In genomic region chr20:1278993-1279392, GRCh38 we compare ENCODE assay signal across 20 cellular contexts.
"Had no signal": no experiment of that assay in that cellular context is flagged by ENCODE, and none has a peak within 500 bp of the region (broad histone marks: within the 10 kb centered on the region; RNA-seq: fewer than 3 reads in every experiment).

No MANE protein-coding gene starts in this region.

- ATAC-seq: effector memory CD8-positive, alpha-beta T cell; heart right ventricle; left cardiac atrium; left lung; mucosa of descending colon; right lobe of liver had no signal

- DNase-seq: effector memory CD8-positive, alpha-beta T cell; erythroblast; esophagus squamous epithelium; foreskin melanocyte; glutamatergic neuron; heart right ventricle; hippocampal formation; left cardiac atrium; left lung; mesenchymal stem cell; mucosa of descending colon; naive B cell; right lobe of liver; small intestine; stimulated activated CD4-positive, alpha-beta T cell treated with anti-CD3 and anti-CD28 coated beads, Interleukin-1b, Interleukin-23, amount 100 ng/mL, for 48 hours; stimulated activated CD4-positive, alpha-beta T cell treated with anti-CD3 and anti-CD28 coated beads, Interleukin-4, amount 100 ng/mL, for 1 hour; stimulated activated naive CD4-positive, alpha-beta T cell treated with Interleukin-2 at 50 U/mL for 16 hours; stomach; thyroid gland; trophoblast cell had no signal
